Comparison of ENCODE assay signal across 31 cellular contexts in genomic region chr14:90714811-90715210, GRCh38.
DNase-seq lines count a peak whose midpoint lies in the region; ATAC-seq, FAIRE-seq and TF ChIP-seq lines count a peak whose summit lies in the region.
"Had no signal": no experiment of that assay in that cellular context is flagged by ENCODE, and none has a peak within 500 bp of the region (broad histone marks: within the 10 kb centered on the region; RNA-seq: fewer than 3 reads in every experiment).

No MANE protein-coding gene starts in this region.

- H3K9me3 ChIP-seq in GM23248 (ENCODE audit: low read depth) (no peaks in the 10 kb centered on the region), astrocyte (ENCODE audit: insufficient read depth, low read depth, low read length) (no peaks in the 10 kb centered on the region), gastrocnemius medialis (no peaks in the 10 kb centered on the region)
- H3K9me3 ChIP-seq: lower lobe of right lung, SK-N-SH, tibial nerve had no signal

- peak overlapping the region; percentile 21 for H3K27ac Mint-ChIP-seq in astrocyte (ENCODE audit: unreplicated experiment)
- H3K27ac Mint-ChIP-seq: activated CD4-positive, alpha-beta memory T cell treated with anti-CD3 and anti-CD28 coated beads, Interleukin-2, amount 10 ng/mL, durations not matched to agents 7 days and 5 days; activated T-cell treated with anti-CD3 and anti-CD28 coated beads, Interleukin-2, amount 50 U/mL, for 24 hours; CD8-positive, alpha-beta T cell; effector memory CD8-positive, alpha-beta T cell; T-helper 2 cell treated with Interferon-gamma antibody and Interleukin-4, amounts not matched to agents 5 μg/mL and 100 μg/mL, for 36 hours; WTC11 had no signal

- H3K4me2 ChIP-seq in GM23248 (ENCODE audit: unreplicated experiment), result no peak overlapping the region
- H3K4me2 ChIP-seq in astrocyte (ENCODE audit: low read length), result no peak overlapping the region
- H3K4me2 ChIP-seq: SK-N-SH had no signal

- H3K27me3 Mint-ChIP-seq in astrocyte (ENCODE audit: low read depth, unreplicated experiment), result no peaks in the 10 kb centered on the region
- H3K27me3 Mint-ChIP-seq: activated T-cell treated with anti-CD3 and anti-CD28 coated beads, Interleukin-2, amount 50 U/mL, for 24 hours had no signal

- H2AFZ ChIP-seq in GM23248, result no peak overlapping the region
- H2AFZ ChIP-seq in astrocyte (ENCODE audit: low read depth, low read length), result no peak overlapping the region

- DNase-seq in GM23248 (peak; percentile 65), astrocyte (ENCODE audit: low read depth) (peak; percentile 25), foreskin fibroblast (peak; percentile 45 to 68), gastrocnemius medialis (no peak), NCI-H187 treated with DMSO at 0.1 percent for 48 hours (lab: John Stamatoyannopoulos, UW) (no peak)
- DNase-seq in activated CD4-positive, alpha-beta T cell treated with anti-CD3 and anti-CD28 coated beads for 1 hour, result no peak
- DNase-seq: activated CD4-positive, alpha-beta memory T cell treated with anti-CD3 and anti-CD28 coated beads, Interleukin-2, amount 10 ng/mL, durations not matched to agents 7 days and 5 days; activated naive CD4-positive, alpha-beta T cell treated with Interleukin-2 at 50 U/mL for 16 hours; activated T-cell treated with anti-CD3 and anti-CD28 coated beads, Interleukin-2, amount 50 U/mL, for 24 hours; CD8-positive, alpha-beta T cell; effector memory CD8-positive, alpha-beta T cell; hypothalamus; islet precursor cell; Karpas-422; lower lobe of right lung; NCI-H1048; NCI-H2081; NCI-H446; NK-92 treated with Interleukin-12 subunit alpha and Interleukin-12 subunit beta, amount 100 ng/mL, for 24 hours; occipital lobe; SK-N-SH; stimulated activated CD4-positive, alpha-beta T cell treated with anti-CD3 and anti-CD28 coated beads, Interleukin-1b, Interleukin-23, amount 100 ng/mL, for 48 hours; stimulated activated naive CD8-positive, alpha-beta T cell treated with anti-CD3 and anti-CD28 coated beads, Interleukin-15, Interleukin-2, amounts not matched to agents 100 U/mL and 50 U/mL, for 24 hours had no signal

- intact Hi-C loops in gastrocnemius medialis (cut with DNase I; ENCODE audit: low total_unique reads), result no loop called here

- no peaks in the 10 kb centered on the region for H3K9me2 ChIP-seq in GM23248 (ENCODE audit: insufficient read depth)
- H3K9me2 ChIP-seq: SK-N-SH had no signal

- H3K4me1 Mint-ChIP-seq in astrocyte (ENCODE audit: low read depth, unreplicated experiment), result peaks cover 28% of the 10 kb centered on the region
- H3K4me1 Mint-ChIP-seq: activated CD4-positive, alpha-beta memory T cell treated with anti-CD3 and anti-CD28 coated beads, Interleukin-2, amount 10 ng/mL, durations not matched to agents 7 days and 5 days had no signal

- no peaks in the 10 kb centered on the region for H3K9me3 Mint-ChIP-seq in astrocyte (ENCODE audit: unreplicated experiment)
- H3K9me3 Mint-ChIP-seq: activated CD4-positive, alpha-beta memory T cell treated with anti-CD3 and anti-CD28 coated beads, Interleukin-2, amount 10 ng/mL, durations not matched to agents 7 days and 5 days; activated T-cell treated with anti-CD3 and anti-CD28 coated beads, Interleukin-2, amount 50 U/mL, for 24 hours; CD8-positive, alpha-beta T cell; effector memory CD8-positive, alpha-beta T cell; T-helper 2 cell treated with Interferon-gamma antibody and Interleukin-4, amounts not matched to agents 5 μg/mL and 100 μg/mL, for 36 hours; WTC11 had no signal

- no peak for FAIRE-seq in astrocyte (lab: Jason Lieb, UNC)
- FAIRE-seq: GM12892, GM19239 had no signal

- no peaks in the 10 kb centered on the region for H3F3A ChIP-seq in GM23248 (ENCODE audit: insufficient read depth)

- ATAC-seq in gastrocnemius medialis (peak in 1 of 2 donors; percentile 42), GM21515 (IDR thresholded peaks at IDR 0.05; ENCODE audit: unreplicated experiment) (no peak), GM19397 (IDR thresholded peaks at IDR 0.05; ENCODE audit: unreplicated experiment) (no peak)
- ATAC-seq: CD8-positive, alpha-beta T cell; effector memory CD8-positive, alpha-beta T cell; lower lobe of right lung; sciatic nerve; stimulated activated naive CD8-positive, alpha-beta T cell treated with anti-CD3 and anti-CD28 coated beads, Interleukin-15, Interleukin-2, amounts not matched to agents 100 U/mL and 50 U/mL, for 24 hours; WTC11 had no signal

- peaks cover 6% of the 10 kb centered on the region for H3K36me3 Mint-ChIP-seq in astrocyte (ENCODE audit: low read depth, unreplicated experiment)
- H3K36me3 Mint-ChIP-seq: CD8-positive, alpha-beta T cell had no signal

- in situ Hi-C loops in GM23248 (cut with MboI) (no loop called here), gastrocnemius medialis (cut with MboI; ENCODE audit: low sequenced_read_pairs in 4 of 4) (loop anchor here in 1 of 4 donors (25.0 kb wide), 1 partner anchor 403 kb away; no protein-coding TSS in a partner anchor)

- TF ChIP-seq CTCF in astrocyte (IDR thresholded peaks at IDR 0.05; ENCODE audit: insufficient read depth, low read depth, low read length) (no peak), foreskin fibroblast (IDR thresholded peaks at IDR 0.05; ENCODE audit: low read depth, low read length) (no peak), gastrocnemius medialis (IDR thresholded peaks at IDR 0.05 in 4 of 5, conservative IDR thresholded peaks at IDR 0.05 in 1 of 5) (no peak)

- H3K27ac ChIP-seq in GM23248 (no peak overlapping the region), astrocyte (ENCODE audit: low read depth, low read length) (no peak overlapping the region), gastrocnemius medialis (peak overlapping the region; percentile 75 to 83 (median 78))
- H3K27ac ChIP-seq: lower lobe of right lung, tibial nerve had no signal

- H3K79me2 ChIP-seq in GM23248 (ENCODE audit: insufficient read depth), result no peaks in the 10 kb centered on the region
- H3K79me2 ChIP-seq in astrocyte (ENCODE audit: insufficient read depth, low read length), result no peaks in the 10 kb centered on the region

- WGBS in GM23248 (ENCODE audit: low coverage in 1 of 2, low lambda C conversion rate in 2 of 2, missing lambda C conversion rate in 2 of 2), 2 experiments, result 94 to 95% methylated on average over 1 of the region's 1 CpG

- no peaks in the 10 kb centered on the region for H3K27me3 ChIP-seq in GM23248 (replicated peaks; ENCODE audit: insufficient read depth)
- H3K27me3 ChIP-seq in astrocyte (ENCODE audit: insufficient read depth, low read length), result no peaks in the 10 kb centered on the region
- H3K27me3 ChIP-seq in gastrocnemius medialis, result no peaks in the 10 kb centered on the region
- H3K27me3 ChIP-seq: tibial nerve had no signal

- H4K20me1 ChIP-seq in GM23248 (ENCODE audit: insufficient read depth), result no peaks in the 10 kb centered on the region
- peaks cover 9% of the 10 kb centered on the region for H4K20me1 ChIP-seq in astrocyte (ENCODE audit: insufficient read depth, low read length)

- no peak for TF ChIP-seq POLR2A in gastrocnemius medialis (IDR thresholded peaks at IDR 0.05)

- no peak overlapping the region for H3K4me3 Mint-ChIP-seq in astrocyte (ENCODE audit: unreplicated experiment)
- H3K4me3 Mint-ChIP-seq: activated CD4-positive, alpha-beta memory T cell treated with anti-CD3 and anti-CD28 coated beads, Interleukin-2, amount 10 ng/mL, durations not matched to agents 7 days and 5 days; activated T-cell treated with anti-CD3 and anti-CD28 coated beads, Interleukin-2, amount 50 U/mL, for 24 hours; CD8-positive, alpha-beta T cell; effector memory CD8-positive, alpha-beta T cell; T-helper 2 cell treated with Interferon-gamma antibody and Interleukin-4, amounts not matched to agents 5 μg/mL and 100 μg/mL, for 36 hours; WTC11 had no signal

- H3K4me3 ChIP-seq in GM23248 (no peak overlapping the region), astrocyte (ENCODE audit: insufficient read depth, low read depth, low read length) (no peak overlapping the region), foreskin fibroblast (ENCODE audit: low read depth in 1 of 2, low read length in 2 of 2) (no peak overlapping the region), gastrocnemius medialis (no peak overlapping the region)
- H3K4me3 ChIP-seq: lower lobe of right lung, tibial nerve had no signal

- no peaks in the 10 kb centered on the region; the same call in 1 of the 2 replicates for H3K4me1 ChIP-seq in GM23248 (ENCODE audit: insufficient read depth)
- H3K4me1 ChIP-seq in astrocyte (ENCODE audit: insufficient read depth, low read length), result peaks cover 7% of the 10 kb centered on the region
- H3K4me1 ChIP-seq in gastrocnemius medialis, result peaks cover 22 to 29% of the 10 kb centered on the region in 2 donors
- H3K4me1 ChIP-seq: lower lobe of right lung, tibial nerve had no signal

- H3K36me3 ChIP-seq in GM23248 (ENCODE audit: low read depth) (no peaks in the 10 kb centered on the region), astrocyte (ENCODE audit: insufficient read depth, low read length) (no peaks in the 10 kb centered on the region), gastrocnemius medialis (no peaks in the 10 kb centered on the region)

- no peak overlapping the region for H3K9ac ChIP-seq in GM23248
- no peak overlapping the region for H3K9ac ChIP-seq in astrocyte (ENCODE audit: low read length)
- H3K9ac ChIP-seq: SK-N-SH had no signal

Comparison
In these comparisons a context has a peak if more than half of its experiments do, and no peak if none do; other contexts are left out.
1. DNase-seq: peak in GM23248 (single experiment), astrocyte (single experiment) and foreskin fibroblast (2 of 2); none in gastrocnemius medialis (0 of 2), NCI-H187 treated with DMSO at 0.1 percent for 48 hours (single experiment) and activated CD4-positive, alpha-beta T cell treated with anti-CD3 and anti-CD28 coated beads for 1 hour (single experiment).
2. H3K27ac ChIP-seq: peak in gastrocnemius medialis (4 of 4); none in GM23248 (single experiment) and astrocyte (single experiment).